2 cellular contexts compared by ENCODE assay signal in the genomic region with DNA sequence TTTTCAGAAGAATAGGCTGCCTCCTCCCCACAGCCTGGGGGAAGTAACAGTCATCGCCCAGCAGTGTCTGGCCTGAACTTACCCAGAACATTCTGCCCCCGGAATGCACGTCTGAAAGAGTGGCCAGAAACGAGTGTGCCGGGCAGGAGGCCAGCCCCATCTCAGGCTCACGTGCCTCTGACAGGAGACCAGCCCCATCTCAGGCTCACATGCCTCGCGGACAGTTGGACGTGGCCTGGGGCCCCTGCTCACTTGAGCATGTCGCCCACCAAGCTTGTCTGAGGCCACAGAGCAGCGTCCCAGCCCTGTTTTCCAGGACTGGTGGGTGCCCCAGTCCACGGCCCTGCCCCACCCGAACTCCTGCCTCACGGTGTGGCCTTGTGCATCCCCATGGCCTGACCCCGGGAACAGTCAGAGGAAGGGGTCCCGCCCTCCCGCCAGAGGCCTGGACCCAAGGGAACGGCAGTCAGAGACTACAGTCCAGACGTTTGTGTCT.
A peak's percentile ranks its signal among the peaks of the same experiment; 100 is the strongest.
TF ChIP-seq lines count a peak whose summit lies in the region.

No MANE protein-coding gene starts in this region.

TF ChIP-seq in GM23338, 12 proteins besides CTCF, POLR2A, EP300 and RAD21 (continues in another document):
- TF ChIP-seq EZH2 (IDR thresholded peaks at IDR 0.05; ENCODE audit: low read depth, unreplicated experiment): no peak
- no peak for TF ChIP-seq ZNF331 (CRISPR knock-in tag; IDR thresholded peaks at IDR 0.05; ENCODE audit: low read depth)
- TF ChIP-seq CREB1 (CRISPR knock-in tag; IDR thresholded peaks at IDR 0.05; ENCODE audit: low read depth): no peak
- no peak for TF ChIP-seq NANOG (IDR thresholded peaks at IDR 0.05; ENCODE audit: borderline replicate concordance)
- TF ChIP-seq ZNF114 (CRISPR knock-in tag; IDR thresholded peaks at IDR 0.05): no peak
- no peak for TF ChIP-seq STAT1 (IDR thresholded peaks at IDR 0.05; ENCODE audit: unreplicated experiment)
- TF ChIP-seq, protein P1, sequence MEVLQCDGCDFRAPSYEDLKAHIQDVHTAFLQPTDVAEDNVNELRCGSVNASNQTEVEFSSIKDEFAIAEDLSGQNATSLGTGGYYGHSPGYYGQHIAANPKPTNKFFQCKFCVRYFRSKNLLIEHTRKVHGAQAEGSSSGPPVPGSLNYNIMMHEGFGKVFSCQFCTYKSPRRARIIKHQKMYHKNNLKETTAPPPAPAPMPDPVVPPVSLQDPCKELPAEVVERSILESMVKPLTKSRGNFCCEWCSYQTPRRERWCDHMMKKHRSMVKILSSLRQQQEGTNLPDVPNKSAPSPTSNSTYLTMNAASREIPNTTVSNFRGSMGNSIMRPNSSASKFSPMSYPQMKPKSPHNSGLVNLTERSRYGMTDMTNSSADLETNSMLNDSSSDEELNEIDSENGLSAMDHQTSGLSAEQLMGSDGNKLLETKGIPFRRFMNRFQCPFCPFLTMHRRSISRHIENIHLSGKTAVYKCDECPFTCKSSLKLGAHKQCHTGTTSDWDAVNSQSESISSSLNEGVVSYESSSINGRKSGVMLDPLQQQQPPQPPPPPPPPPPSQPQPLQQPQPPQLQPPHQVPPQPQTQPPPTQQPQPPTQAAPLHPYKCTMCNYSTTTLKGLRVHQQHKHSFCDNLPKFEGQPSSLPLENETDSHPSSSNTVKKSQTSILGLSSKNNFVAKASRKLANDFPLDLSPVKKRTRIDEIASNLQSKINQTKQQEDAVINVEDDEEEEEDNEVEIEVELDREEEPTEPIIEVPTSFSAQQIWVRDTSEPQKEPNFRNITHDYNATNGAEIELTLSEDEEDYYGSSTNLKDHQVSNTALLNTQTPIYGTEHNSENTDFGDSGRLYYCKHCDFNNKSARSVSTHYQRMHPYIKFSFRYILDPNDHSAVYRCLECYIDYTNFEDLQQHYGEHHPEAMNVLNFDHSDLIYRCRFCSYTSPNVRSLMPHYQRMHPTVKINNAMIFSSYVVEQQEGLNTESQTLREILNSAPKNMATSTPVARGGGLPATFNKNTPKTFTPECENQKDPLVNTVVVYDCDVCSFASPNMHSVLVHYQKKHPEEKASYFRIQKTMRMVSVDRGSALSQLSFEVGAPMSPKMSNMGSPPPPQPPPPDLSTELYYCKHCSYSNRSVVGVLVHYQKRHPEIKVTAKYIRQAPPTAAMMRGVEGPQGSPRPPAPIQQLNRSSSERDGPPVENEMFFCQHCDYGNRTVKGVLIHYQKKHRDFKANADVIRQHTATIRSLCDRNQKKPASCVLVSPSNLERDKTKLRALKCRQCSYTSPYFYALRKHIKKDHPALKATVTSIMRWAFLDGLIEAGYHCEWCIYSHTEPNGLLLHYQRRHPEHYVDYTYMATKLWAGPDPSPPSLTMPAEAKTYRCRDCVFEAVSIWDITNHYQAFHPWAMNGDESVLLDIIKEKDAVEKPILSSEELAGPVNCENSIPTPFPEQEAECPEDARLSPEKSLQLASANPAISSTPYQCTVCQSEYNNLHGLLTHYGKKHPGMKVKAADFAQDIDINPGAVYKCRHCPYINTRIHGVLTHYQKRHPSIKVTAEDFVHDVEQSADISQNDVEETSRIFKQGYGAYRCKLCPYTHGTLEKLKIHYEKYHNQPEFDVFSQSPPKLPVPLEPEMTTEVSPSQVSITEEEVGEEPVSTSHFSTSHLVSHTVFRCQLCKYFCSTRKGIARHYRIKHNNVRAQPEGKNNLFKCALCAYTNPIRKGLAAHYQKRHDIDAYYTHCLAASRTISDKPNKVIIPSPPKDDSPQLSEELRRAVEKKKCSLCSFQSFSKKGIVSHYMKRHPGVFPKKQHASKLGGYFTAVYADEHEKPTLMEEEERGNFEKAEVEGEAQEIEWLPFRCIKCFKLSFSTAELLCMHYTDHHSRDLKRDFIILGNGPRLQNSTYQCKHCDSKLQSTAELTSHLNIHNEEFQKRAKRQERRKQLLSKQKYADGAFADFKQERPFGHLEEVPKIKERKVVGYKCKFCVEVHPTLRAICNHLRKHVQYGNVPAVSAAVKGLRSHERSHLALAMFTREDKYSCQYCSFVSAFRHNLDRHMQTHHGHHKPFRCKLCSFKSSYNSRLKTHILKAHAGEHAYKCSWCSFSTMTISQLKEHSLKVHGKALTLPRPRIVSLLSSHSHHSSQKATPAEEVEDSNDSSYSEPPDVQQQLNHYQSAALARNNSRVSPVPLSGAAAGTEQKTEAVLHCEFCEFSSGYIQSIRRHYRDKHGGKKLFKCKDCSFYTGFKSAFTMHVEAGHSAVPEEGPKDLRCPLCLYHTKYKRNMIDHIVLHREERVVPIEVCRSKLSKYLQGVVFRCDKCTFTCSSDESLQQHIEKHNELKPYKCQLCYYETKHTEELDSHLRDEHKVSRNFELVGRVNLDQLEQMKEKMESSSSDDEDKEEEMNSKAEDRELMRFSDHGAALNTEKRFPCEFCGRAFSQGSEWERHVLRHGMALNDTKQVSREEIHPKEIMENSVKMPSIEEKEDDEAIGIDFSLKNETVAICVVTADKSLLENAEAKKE (CRISPR knock-in tag; IDR thresholded peaks at IDR 0.05): no peak
- TF ChIP-seq JUNB (IDR thresholded peaks at IDR 0.05; ENCODE audit: unreplicated experiment): no peak
- TF ChIP-seq, protein P2, sequence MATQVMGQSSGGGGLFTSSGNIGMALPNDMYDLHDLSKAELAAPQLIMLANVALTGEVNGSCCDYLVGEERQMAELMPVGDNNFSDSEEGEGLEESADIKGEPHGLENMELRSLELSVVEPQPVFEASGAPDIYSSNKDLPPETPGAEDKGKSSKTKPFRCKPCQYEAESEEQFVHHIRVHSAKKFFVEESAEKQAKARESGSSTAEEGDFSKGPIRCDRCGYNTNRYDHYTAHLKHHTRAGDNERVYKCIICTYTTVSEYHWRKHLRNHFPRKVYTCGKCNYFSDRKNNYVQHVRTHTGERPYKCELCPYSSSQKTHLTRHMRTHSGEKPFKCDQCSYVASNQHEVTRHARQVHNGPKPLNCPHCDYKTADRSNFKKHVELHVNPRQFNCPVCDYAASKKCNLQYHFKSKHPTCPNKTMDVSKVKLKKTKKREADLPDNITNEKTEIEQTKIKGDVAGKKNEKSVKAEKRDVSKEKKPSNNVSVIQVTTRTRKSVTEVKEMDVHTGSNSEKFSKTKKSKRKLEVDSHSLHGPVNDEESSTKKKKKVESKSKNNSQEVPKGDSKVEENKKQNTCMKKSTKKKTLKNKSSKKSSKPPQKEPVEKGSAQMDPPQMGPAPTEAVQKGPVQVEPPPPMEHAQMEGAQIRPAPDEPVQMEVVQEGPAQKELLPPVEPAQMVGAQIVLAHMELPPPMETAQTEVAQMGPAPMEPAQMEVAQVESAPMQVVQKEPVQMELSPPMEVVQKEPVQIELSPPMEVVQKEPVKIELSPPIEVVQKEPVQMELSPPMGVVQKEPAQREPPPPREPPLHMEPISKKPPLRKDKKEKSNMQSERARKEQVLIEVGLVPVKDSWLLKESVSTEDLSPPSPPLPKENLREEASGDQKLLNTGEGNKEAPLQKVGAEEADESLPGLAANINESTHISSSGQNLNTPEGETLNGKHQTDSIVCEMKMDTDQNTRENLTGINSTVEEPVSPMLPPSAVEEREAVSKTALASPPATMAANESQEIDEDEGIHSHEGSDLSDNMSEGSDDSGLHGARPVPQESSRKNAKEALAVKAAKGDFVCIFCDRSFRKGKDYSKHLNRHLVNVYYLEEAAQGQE (IDR thresholded peaks at IDR 0.05; ENCODE audit: unreplicated experiment): no peak

TF ChIP-seq in HepG2, 621 proteins besides CTCF, POLR2A, EP300 and RAD21 (continues in another document):
- TF ChIP-seq, protein P3, sequence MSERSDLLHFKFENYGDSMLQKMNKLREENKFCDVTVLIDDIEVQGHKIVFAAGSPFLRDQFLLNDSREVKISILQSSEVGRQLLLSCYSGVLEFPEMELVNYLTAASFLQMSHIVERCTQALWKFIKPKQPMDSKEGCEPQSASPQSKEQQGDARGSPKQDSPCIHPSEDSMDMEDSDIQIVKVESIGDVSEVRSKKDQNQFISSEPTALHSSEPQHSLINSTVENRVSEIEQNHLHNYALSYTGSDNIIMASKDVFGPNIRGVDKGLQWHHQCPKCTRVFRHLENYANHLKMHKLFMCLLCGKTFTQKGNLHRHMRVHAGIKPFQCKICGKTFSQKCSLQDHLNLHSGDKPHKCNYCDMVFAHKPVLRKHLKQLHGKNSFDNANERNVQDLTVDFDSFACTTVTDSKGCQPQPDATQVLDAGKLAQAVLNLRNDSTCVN (CRISPR knock-in tag; IDR thresholded peaks at IDR 0.05; ENCODE audit: borderline replicate concordance): 0 out of 2 replicates have a peak, but pooled peaks have one; percentile 36
- TF ChIP-seq, protein P4, sequence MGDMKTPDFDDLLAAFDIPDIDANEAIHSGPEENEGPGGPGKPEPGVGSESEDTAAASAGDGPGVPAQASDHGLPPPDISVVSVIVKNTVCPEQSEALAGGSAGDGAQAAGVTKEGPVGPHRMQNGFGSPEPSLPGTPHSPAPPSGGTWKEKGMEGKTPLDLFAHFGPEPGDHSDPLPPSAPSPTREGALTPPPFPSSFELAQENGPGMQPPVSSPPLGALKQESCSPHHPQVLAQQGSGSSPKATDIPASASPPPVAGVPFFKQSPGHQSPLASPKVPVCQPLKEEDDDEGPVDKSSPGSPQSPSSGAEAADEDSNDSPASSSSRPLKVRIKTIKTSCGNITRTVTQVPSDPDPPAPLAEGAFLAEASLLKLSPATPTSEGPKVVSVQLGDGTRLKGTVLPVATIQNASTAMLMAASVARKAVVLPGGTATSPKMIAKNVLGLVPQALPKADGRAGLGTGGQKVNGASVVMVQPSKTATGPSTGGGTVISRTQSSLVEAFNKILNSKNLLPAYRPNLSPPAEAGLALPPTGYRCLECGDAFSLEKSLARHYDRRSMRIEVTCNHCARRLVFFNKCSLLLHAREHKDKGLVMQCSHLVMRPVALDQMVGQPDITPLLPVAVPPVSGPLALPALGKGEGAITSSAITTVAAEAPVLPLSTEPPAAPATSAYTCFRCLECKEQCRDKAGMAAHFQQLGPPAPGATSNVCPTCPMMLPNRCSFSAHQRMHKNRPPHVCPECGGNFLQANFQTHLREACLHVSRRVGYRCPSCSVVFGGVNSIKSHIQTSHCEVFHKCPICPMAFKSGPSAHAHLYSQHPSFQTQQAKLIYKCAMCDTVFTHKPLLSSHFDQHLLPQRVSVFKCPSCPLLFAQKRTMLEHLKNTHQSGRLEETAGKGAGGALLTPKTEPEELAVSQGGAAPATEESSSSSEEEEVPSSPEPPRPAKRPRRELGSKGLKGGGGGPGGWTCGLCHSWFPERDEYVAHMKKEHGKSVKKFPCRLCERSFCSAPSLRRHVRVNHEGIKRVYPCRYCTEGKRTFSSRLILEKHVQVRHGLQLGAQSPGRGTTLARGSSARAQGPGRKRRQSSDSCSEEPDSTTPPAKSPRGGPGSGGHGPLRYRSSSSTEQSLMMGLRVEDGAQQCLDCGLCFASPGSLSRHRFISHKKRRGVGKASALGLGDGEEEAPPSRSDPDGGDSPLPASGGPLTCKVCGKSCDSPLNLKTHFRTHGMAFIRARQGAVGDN (CRISPR knock-in tag; IDR thresholded peaks at IDR 0.05): peak; percentile 41
- TF ChIP-seq ZFP36L2 (CRISPR knock-in tag; IDR thresholded peaks at IDR 0.05): no peak
- TF ChIP-seq TBX2 (CRISPR knock-in tag; IDR thresholded peaks at IDR 0.05; ENCODE audit: borderline replicate concordance): no peak
- no peak for TF ChIP-seq MTA3 (CRISPR knock-in tag; IDR thresholded peaks at IDR 0.05)
- TF ChIP-seq, protein P5, sequence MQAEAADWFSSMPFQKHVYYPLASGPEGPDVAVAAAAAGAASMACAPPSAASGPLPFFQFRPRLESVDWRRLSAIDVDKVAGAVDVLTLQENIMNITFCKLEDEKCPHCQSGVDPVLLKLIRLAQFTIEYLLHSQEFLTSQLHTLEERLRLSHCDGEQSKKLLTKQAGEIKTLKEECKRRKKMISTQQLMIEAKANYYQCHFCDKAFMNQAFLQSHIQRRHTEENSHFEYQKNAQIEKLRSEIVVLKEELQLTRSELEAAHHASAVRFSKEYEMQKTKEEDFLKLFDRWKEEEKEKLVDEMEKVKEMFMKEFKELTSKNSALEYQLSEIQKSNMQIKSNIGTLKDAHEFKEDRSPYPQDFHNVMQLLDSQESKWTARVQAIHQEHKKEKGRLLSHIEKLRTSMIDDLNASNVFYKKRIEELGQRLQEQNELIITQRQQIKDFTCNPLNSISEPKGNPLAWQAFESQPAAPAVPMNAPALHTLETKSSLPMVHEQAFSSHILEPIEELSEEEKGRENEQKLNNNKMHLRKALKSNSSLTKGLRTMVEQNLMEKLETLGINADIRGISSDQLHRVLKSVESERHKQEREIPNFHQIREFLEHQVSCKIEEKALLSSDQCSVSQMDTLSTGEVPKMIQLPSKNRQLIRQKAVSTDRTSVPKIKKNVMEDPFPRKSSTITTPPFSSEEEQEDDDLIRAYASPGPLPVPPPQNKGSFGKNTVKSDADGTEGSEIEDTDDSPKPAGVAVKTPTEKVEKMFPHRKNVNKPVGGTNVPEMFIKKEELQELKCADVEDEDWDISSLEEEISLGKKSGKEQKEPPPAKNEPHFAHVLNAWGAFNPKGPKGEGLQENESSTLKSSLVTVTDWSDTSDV (CRISPR knock-in tag; IDR thresholded peaks at IDR 0.05): peak; percentile 34; the same call in 1 of the 2 replicates
- TF ChIP-seq ZNF768 (CRISPR knock-in tag; IDR thresholded peaks at IDR 0.05): peak; percentile 48; the same call in 1 of the 2 replicates
- TF ChIP-seq, protein P6, sequence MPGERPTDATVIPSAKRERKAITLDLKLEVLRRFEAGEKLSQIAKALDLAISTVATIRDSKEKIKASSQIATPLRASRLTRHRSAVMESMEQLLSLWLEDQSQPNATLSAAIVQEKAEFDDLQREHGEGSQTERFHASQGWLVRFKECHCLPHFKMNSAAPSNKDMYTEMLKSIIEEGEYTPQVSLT (CRISPR knock-in tag; IDR thresholded peaks at IDR 0.05; ENCODE audit: borderline replicate concordance, low read depth): no peak
- TF ChIP-seq ZSCAN31 (CRISPR knock-in tag; IDR thresholded peaks at IDR 0.05; ENCODE audit: low read depth): no peak
- TF ChIP-seq, protein P7, sequence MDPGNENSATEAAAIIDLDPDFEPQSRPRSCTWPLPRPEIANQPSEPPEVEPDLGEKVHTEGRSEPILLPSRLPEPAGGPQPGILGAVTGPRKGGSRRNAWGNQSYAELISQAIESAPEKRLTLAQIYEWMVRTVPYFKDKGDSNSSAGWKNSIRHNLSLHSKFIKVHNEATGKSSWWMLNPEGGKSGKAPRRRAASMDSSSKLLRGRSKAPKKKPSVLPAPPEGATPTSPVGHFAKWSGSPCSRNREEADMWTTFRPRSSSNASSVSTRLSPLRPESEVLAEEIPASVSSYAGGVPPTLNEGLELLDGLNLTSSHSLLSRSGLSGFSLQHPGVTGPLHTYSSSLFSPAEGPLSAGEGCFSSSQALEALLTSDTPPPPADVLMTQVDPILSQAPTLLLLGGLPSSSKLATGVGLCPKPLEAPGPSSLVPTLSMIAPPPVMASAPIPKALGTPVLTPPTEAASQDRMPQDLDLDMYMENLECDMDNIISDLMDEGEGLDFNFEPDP (CRISPR knock-in tag; conservative IDR thresholded peaks at IDR 0.05): no peak
- 0 out of 2 replicates have a peak, but pooled peaks have one; percentile 3 for TF ChIP-seq FOSL2 (CRISPR knock-in tag; IDR thresholded peaks at IDR 0.05)
- TF ChIP-seq ZNF431 (CRISPR knock-in tag; IDR thresholded peaks at IDR 0.05; ENCODE audit: borderline replicate concordance, low read depth): 0 out of 2 replicates have a peak, but pooled peaks have one; percentile 34
- no peak for TF ChIP-seq HMG20A (CRISPR knock-in tag; IDR thresholded peaks at IDR 0.05; ENCODE audit: borderline replicate concordance)
- peak; percentile 73; the same call in 1 of the 2 replicates for TF ChIP-seq BHLHE40 (IDR thresholded peaks at IDR 0.05; ENCODE audit: low read length)
- TF ChIP-seq TCF7L2 (IDR thresholded peaks at IDR 0.05; ENCODE audit: low read depth, low read length): no peak
- no peak for TF ChIP-seq HOXA3 (CRISPR knock-in tag; IDR thresholded peaks at IDR 0.05)
- TF ChIP-seq FOXA3 (CRISPR knock-in tag; IDR thresholded peaks at IDR 0.05): no peak
- TF ChIP-seq AGO1 (IDR thresholded peaks at IDR 0.05; ENCODE audit: low read depth, low read length, poor library complexity, severe bottlenecking): peak; percentile 97
- no peak for TF ChIP-seq JUND (CRISPR knock-in tag; IDR thresholded peaks at IDR 0.05)
- no peak for TF ChIP-seq HNRNPUL1 (IDR thresholded peaks at IDR 0.05; ENCODE audit: low read depth, low read length)
- TF ChIP-seq ZNF317 (CRISPR knock-in tag; IDR thresholded peaks at IDR 0.05): no peak
- TF ChIP-seq NONO (IDR thresholded peaks at IDR 0.05): no peak
- 0 out of 2 replicates have a peak, but pooled peaks have one; percentile 46 for TF ChIP-seq NONO (CRISPR knock-in tag; conservative IDR thresholded peaks at IDR 0.05)
